ENCODE assay signal across 1 cellular context in the genomic region with DNA sequence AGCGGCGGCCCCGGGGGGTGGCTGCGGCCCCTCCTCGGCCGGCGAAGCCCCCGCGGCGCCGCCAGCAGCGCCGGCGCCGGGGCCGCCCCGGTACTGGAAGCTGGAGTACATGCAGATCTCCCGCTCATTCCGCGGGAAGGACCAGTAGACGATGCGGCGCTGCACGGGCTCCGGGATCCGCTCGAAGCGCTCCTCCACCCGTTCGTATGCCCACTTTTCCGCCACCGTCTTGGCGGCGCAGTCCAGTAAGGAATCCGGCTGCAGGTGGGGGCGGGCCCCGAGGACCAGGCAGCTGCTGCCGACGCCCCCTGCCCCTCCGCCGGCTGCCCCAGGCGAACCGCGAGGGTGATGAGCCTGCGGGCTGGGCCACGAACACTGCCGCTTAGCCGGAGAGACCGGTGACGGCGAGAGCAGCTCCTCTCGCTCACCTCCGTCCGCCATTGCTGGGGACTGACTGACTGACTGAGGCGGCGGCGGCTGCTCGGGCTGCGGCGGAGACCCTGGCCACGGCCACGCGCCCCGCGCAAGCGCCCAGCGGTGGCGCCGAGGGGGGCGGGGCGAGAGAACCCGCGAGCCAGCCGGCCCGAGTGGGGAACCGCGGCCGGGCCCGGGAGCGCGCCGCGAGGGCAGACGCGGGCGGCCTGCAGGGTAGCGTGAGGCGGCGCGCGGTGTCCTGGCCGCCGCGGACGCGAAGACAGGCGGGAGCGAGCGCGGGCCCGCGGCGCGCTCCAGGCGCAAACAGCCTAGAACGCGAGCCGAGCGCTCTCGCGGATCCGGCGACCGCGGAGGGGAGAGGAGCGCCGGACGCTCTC.
TF ChIP-seq lines count a peak whose summit lies in the region.

Gene ZSWIM5, minus strand, starts transcription at position 696 of the 812 bp plus-strand sequence. Its CDS starts 255 bp downstream, at position 441.

TF ChIP-seq in WTC11, 78 proteins besides CTCF, POLR2A, EP300 and RAD21 (continued from another document):
- TF ChIP-seq NR3C1 (CRISPR knock-in tag; conservative IDR thresholded peaks at IDR 0.05; ENCODE audit: low read depth) = no peak
- TF ChIP-seq ZNF396 (CRISPR knock-in tag; IDR thresholded peaks at IDR 0.05; ENCODE audit: borderline replicate concordance) = no peak
- TF ChIP-seq ZNF121 (CRISPR knock-in tag; IDR thresholded peaks at IDR 0.05) = no peak
- no peak for TF ChIP-seq SOX15 (CRISPR knock-in tag; IDR thresholded peaks at IDR 0.05)
- TF ChIP-seq ZBTB21 (CRISPR knock-in tag; IDR thresholded peaks at IDR 0.05; ENCODE audit: borderline replicate concordance) = no peak
- TF ChIP-seq CBFB (CRISPR knock-in tag; IDR thresholded peaks at IDR 0.05; ENCODE audit: low read depth) = no peak
- TF ChIP-seq ERG (CRISPR knock-in tag; IDR thresholded peaks at IDR 0.05) = no peak
- no peak for TF ChIP-seq TP53 (CRISPR knock-in tag; IDR thresholded peaks at IDR 0.05)
- TF ChIP-seq ZNF416 (CRISPR knock-in tag; IDR thresholded peaks at IDR 0.05) = no peak
- TF ChIP-seq NR1H2 (CRISPR knock-in tag; IDR thresholded peaks at IDR 0.05) = no peak
- TF ChIP-seq, protein P1, sequence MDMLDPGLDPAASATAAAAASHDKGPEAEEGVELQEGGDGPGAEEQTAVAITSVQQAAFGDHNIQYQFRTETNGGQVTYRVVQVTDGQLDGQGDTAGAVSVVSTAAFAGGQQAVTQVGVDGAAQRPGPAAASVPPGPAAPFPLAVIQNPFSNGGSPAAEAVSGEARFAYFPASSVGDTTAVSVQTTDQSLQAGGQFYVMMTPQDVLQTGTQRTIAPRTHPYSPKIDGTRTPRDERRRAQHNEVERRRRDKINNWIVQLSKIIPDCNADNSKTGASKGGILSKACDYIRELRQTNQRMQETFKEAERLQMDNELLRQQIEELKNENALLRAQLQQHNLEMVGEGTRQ (CRISPR knock-in tag; IDR thresholded peaks at IDR 0.05) = no peak
- no peak for TF ChIP-seq RORB (CRISPR knock-in tag; IDR thresholded peaks at IDR 0.05)
- TF ChIP-seq ATF1 (CRISPR knock-in tag; IDR thresholded peaks at IDR 0.05) = no peak
- TF ChIP-seq JAZF1 (CRISPR knock-in tag; IDR thresholded peaks at IDR 0.05) = no peak
- TF ChIP-seq TEAD4 (CRISPR knock-in tag; IDR thresholded peaks at IDR 0.05) = no peak
- TF ChIP-seq TEAD1 (CRISPR knock-in tag; IDR thresholded peaks at IDR 0.05) = no peak
- TF ChIP-seq KAT7 (CRISPR knock-in tag; IDR thresholded peaks at IDR 0.05; ENCODE audit: borderline replicate concordance) = peak; percentile 68; the same call in 1 of the 2 replicates
- no peak for TF ChIP-seq GTF2I (CRISPR knock-in tag; conservative IDR thresholded peaks at IDR 0.05)
